ENCODE assay signal across 24 cellular contexts in genomic region chr10:31953080-31953479, GRCh38.
"Had no signal": no experiment of that assay in that cellular context is flagged by ENCODE, and none has a peak within 500 bp of the region (broad histone marks: within the 10 kb centered on the region; RNA-seq: fewer than 3 reads in every experiment).

No MANE protein-coding gene starts in this region.

- H3K4me3 ChIP-seq: coronary artery, SJSA1 had no signal

- H3K27ac ChIP-seq: coronary artery, SJSA1 had no signal

- ATAC-seq: activated CD8-positive, alpha-beta memory T cell treated with anti-CD3 and anti-CD28 coated beads, Interleukin-2, amount 10 ng/mL, durations not matched to agents 7 days and 5 days; activated naive CD4-positive, alpha-beta T cell treated with anti-CD3 and anti-CD28 coated beads, Interleukin-2, amount 50 U/mL, for 72 hours; activated naive CD8-positive, alpha-beta T cell treated with anti-CD3 and anti-CD28 coated beads, Interleukin-2, amount 50 U/mL, for 24 hours; activated T-cell treated with anti-CD3 and anti-CD28 coated beads, Interleukin-2, amount 50 U/mL, for 4 hours; PC-3; T-helper 17 cell had no signal

- H3K36me3 ChIP-seq: SJSA1 had no signal

- H3K27me3 ChIP-seq: SJSA1 had no signal

- H3K9me3 ChIP-seq: SJSA1 had no signal

- DNase-seq: activated B cell treated with CpG ODN at 0.5 μM for 24 hours; activated CD4-positive, alpha-beta T cell treated with anti-CD3 and anti-CD28 coated beads for 1 hour; activated CD4-positive, alpha-beta T cell treated with anti-CD3 and anti-CD28 coated beads, Interleukin-2, amount 10 ng/mL, durations not matched to agents 24 days and 14 days; activated CD4-positive, alpha-beta T cell treated with anti-CD3 and anti-CD28 coated beads, Interleukin-2, amount 50 U/mL, for 48 hours; activated CD8-positive, alpha-beta memory T cell treated with anti-CD3 and anti-CD28 coated beads, Interleukin-2, amount 10 ng/mL, durations not matched to agents 7 days and 5 days; activated effector memory CD4-positive, alpha-beta T cell treated with anti-CD3 and anti-CD28 coated beads, Interleukin-2, amount 50 U/mL, for 16 hours; activated naive CD4-positive, alpha-beta T cell treated with Interleukin-2 at 50 U/mL for 16 hours; activated naive CD8-positive, alpha-beta T cell treated with anti-CD3 and anti-CD28 coated beads, Interleukin-2, amount 50 U/mL, for 24 hours; activated T-cell treated with anti-CD3 and anti-CD28 coated beads, Interleukin-2, amount 50 U/mL, for 4 hours; amygdala; MM.1S; NCI-H1105; NCI-H1436; NCI-H1694 treated with DMSO at 0.1 percent for 48 hours; NCI-H2029 treated with DMSO at 0.1 percent for 48 hours; NCI-H446; NCI-H524; PC-3; SHP77; T-helper 17 cell; T-helper 9 cell had no signal
